ENCODE assay signal across 1 cellular context in genomic region chr3:123685780-123686179, GRCh38.
TF ChIP-seq lines count a peak whose summit lies in the region.

No MANE protein-coding gene starts in this region.

TF ChIP-seq in GM23338, 12 proteins besides CTCF, POLR2A, EP300 and RAD21 (continued from another document):
- TF ChIP-seq ZNF462 (CRISPR knock-in tag; IDR thresholded peaks at IDR 0.05) = no peak
- no peak for TF ChIP-seq EZH2 (IDR thresholded peaks at IDR 0.05; ENCODE audit: low read depth, unreplicated experiment)
- TF ChIP-seq CREB1 (CRISPR knock-in tag; IDR thresholded peaks at IDR 0.05; ENCODE audit: low read depth) = no peak
- no peak for TF ChIP-seq JUNB (IDR thresholded peaks at IDR 0.05; ENCODE audit: unreplicated experiment)
- TF ChIP-seq ETS1 (IDR thresholded peaks at IDR 0.05) = no peak
- TF ChIP-seq ZNF114 (CRISPR knock-in tag; IDR thresholded peaks at IDR 0.05) = no peak
- no peak for TF ChIP-seq POLR2AphosphoS5 (IDR thresholded peaks at IDR 0.05; ENCODE audit: low read depth)
- TF ChIP-seq REST (IDR thresholded peaks at IDR 0.05; ENCODE audit: unreplicated experiment) = no peak
- TF ChIP-seq EZH2phosphoT487 (IDR thresholded peaks at IDR 0.05; ENCODE audit: unreplicated experiment) = no peak
- TF ChIP-seq ZNF331 (CRISPR knock-in tag; IDR thresholded peaks at IDR 0.05; ENCODE audit: low read depth) = no peak
